ENCODE assay signal across 2 cellular contexts in genomic region chr6:129499871-129500219, GRCh38.
TF ChIP-seq lines count a peak whose summit lies in the region.

No MANE protein-coding gene starts in this region.

TF ChIP-seq in A549, 52 proteins besides CTCF, POLR2A, EP300 and RAD21 (continued from another document):
- TF ChIP-seq REST (IDR thresholded peaks at IDR 0.05) (no peak), HMGXB4 (CRISPR knock-in tag; IDR thresholded peaks at IDR 0.05; ENCODE audit: borderline replicate concordance) (no peak), TP53 (CRISPR knock-in tag; IDR thresholded peaks at IDR 0.05) (no peak), CHD2 (IDR thresholded peaks at IDR 0.05; ENCODE audit: low read length, partially characterized antibody) (no peak), ZSCAN20 (CRISPR knock-in tag; IDR thresholded peaks at IDR 0.05) (no peak), KDM1A (IDR thresholded peaks at IDR 0.05; ENCODE audit: low read depth) (no peak), MAFK (IDR thresholded peaks at IDR 0.05; ENCODE audit: partially characterized antibody) (no peak), ZNF302 (CRISPR knock-in tag; IDR thresholded peaks at IDR 0.05) (no peak)

TF ChIP-seq in GM23338, 12 proteins besides CTCF, POLR2A, EP300 and RAD21 (continued from another document):
- TF ChIP-seq ZNF114 (CRISPR knock-in tag; IDR thresholded peaks at IDR 0.05) (no peak), JUNB (IDR thresholded peaks at IDR 0.05; ENCODE audit: unreplicated experiment) (no peak), NANOG (IDR thresholded peaks at IDR 0.05; ENCODE audit: borderline replicate concordance) (no peak), ZNF462 (CRISPR knock-in tag; IDR thresholded peaks at IDR 0.05) (no peak), POLR2AphosphoS5 (IDR thresholded peaks at IDR 0.05; ENCODE audit: low read depth) (no peak), ETS1 (IDR thresholded peaks at IDR 0.05) (no peak)
